In the genomic region with DNA sequence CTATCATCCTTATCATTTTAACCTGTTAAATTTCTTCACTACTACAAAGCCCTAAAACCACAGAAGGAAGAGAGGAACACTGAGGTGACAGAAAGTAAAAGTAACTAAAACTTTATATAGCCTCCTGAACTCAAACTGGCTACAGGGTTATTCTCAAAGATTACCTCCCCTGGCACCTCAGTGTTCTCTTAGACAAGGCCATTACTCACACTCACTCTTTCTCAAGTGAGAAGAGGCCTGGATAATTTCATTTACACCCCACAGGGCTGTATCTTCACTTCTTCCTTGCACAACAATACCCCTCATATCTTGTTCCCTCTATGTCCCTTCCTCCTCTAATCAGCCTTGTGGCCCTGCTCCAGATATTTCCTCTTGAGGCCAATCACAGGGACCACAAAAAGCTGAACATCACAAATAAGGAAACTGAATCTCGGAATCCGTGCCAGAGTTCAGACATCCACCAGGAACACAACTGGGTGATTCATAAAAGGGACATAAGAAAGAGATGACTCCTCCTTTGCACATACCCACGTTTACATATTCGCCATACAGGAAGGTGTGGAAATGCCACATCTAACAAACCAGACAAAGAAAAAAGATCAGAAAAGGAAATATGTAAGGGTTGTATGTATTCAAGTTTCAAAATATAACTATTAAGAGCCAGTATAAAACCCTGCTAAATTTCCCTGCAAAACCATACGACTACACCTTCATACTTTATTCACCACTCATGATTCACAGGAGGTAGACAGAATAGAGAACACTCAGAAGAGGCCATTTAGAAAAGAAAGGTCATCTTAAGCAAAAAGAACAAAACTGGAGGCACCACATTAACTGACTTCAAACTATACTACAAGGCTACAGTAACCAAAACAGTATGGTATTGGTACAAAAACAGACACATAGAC, we compare ENCODE assay signal across 9 cellular contexts. TPM values are rescaled to one million over a fixed set of nuclear protein-coding genes. Genes with fewer than 3 reads are reported as not detected.
A peak's percentile ranks its signal among the peaks of the same experiment; 100 is the strongest.
DNase-seq lines count a peak whose midpoint lies in the region; ATAC-seq lines count a peak whose summit lies in the region.
"Had no signal": no experiment of that assay in that cellular context is flagged by ENCODE, and none has a peak within 500 bp of the region (broad histone marks: within the 10 kb centered on the region; RNA-seq: fewer than 3 reads in every experiment).

No MANE protein-coding gene starts in this region.

- H3K4me3 ChIP-seq in effector memory CD4-positive, alpha-beta T cell (ENCODE audit: insufficient read depth, low read depth, low read length, poor library complexity, severe bottlenecking) = no peak overlapping the region
- H3K4me3 ChIP-seq: SJSA1 had no signal

- no peaks in the 10 kb centered on the region for H3K9me3 ChIP-seq in T-helper 17 cell (ENCODE audit: control insufficient read depth, low read length, poor library complexity, severe bottlenecking)
- H3K9me3 ChIP-seq in effector memory CD4-positive, alpha-beta T cell (ENCODE audit: control insufficient read depth, low read length) = no peaks in the 10 kb centered on the region
- H3K9me3 ChIP-seq: SJSA1 had no signal

- peak; percentile 29 for ATAC-seq in GM21423 (IDR thresholded peaks at IDR 0.05; ENCODE audit: unreplicated experiment)
- peak; percentile 81 for ATAC-seq in T-helper 17 cell
- peak; percentile 40 for ATAC-seq in sciatic nerve

- no peaks in the 10 kb centered on the region for H3K36me3 Mint-ChIP-seq in T-helper 17 cell (ENCODE audit: low read depth)

- no peaks in the 10 kb centered on the region for H3K27me3 ChIP-seq in effector memory CD4-positive, alpha-beta T cell (replicated peaks; ENCODE audit: control insufficient read depth, insufficient read depth, low read length, poor library complexity, severe bottlenecking)
- H3K27me3 ChIP-seq: SJSA1 had no signal

- H3K27ac ChIP-seq in effector memory CD4-positive, alpha-beta T cell (ENCODE audit: insufficient read depth, low read length, poor library complexity, severe bottlenecking) = peak overlapping the region; percentile 39
- H3K27ac ChIP-seq: SJSA1 had no signal

- H3K27ac Mint-ChIP-seq in T-helper 17 cell = no peak overlapping the region

- H3K36me3 ChIP-seq in effector memory CD4-positive, alpha-beta T cell (ENCODE audit: control insufficient read depth, insufficient read depth, low read length) = no peaks in the 10 kb centered on the region
- H3K36me3 ChIP-seq: SJSA1 had no signal

- DNase-seq in T-helper 17 cell (no peak), sciatic nerve (ENCODE audit: low spot score) (no peak), NCI-H2029 treated with DMSO at 0.1 percent for 48 hours (lab: John Stamatoyannopoulos, UW) (no peak), AG08395 (ENCODE audit: low spot score) (no peak), NCI-H2171 (lab: John Stamatoyannopoulos, UW) (no peak), anterior cingulate cortex (lab: John Stamatoyannopoulos, UW) (no peak)
- peak in 1 of 3 donors; percentile 27 for DNase-seq in effector memory CD4-positive, alpha-beta T cell

- H3K4me3 Mint-ChIP-seq in T-helper 17 cell = no peak overlapping the region

- H3K4me1 Mint-ChIP-seq in T-helper 17 cell = peaks cover 7% of the 10 kb centered on the region

- H3K27me3 Mint-ChIP-seq in T-helper 17 cell = peaks cover 5% of the 10 kb centered on the region

- peaks cover 21% of the 10 kb centered on the region for H3K4me1 ChIP-seq in effector memory CD4-positive, alpha-beta T cell (ENCODE audit: control insufficient read depth, insufficient read depth, low read length, poor library complexity, severe bottlenecking)
- H3K4me1 ChIP-seq: SJSA1 had no signal

- intact Hi-C loops in sciatic nerve (cut with DNase I) = no loop called here

RNA-seq across cellular contexts. Expression of gene KLHL3, which starts 1.7 kb away (rescaled TPM):
- total RNA-seq in T-helper 17 cell (10 to 100 TPM; 17.5 to 24.6 TPM), sciatic nerve (32.8 TPM)

RNA-seq across cellular contexts. Expression of gene HNRNPA0, which starts 16.6 kb away (rescaled TPM):
- total RNA-seq in T-helper 17 cell = 10 to 100 TPM; 37.6 to 38.4 TPM
- 24.6 TPM for total RNA-seq in sciatic nerve

Comparison
In these comparisons a context has a peak if more than half of its experiments do, and no peak if none do; other contexts are left out.
1. ATAC-seq: peak in every context shown above with its lines; median percentile 81 in T-helper 17 cell; 40 in sciatic nerve; 29 in GM21423.